In the genomic region with DNA sequence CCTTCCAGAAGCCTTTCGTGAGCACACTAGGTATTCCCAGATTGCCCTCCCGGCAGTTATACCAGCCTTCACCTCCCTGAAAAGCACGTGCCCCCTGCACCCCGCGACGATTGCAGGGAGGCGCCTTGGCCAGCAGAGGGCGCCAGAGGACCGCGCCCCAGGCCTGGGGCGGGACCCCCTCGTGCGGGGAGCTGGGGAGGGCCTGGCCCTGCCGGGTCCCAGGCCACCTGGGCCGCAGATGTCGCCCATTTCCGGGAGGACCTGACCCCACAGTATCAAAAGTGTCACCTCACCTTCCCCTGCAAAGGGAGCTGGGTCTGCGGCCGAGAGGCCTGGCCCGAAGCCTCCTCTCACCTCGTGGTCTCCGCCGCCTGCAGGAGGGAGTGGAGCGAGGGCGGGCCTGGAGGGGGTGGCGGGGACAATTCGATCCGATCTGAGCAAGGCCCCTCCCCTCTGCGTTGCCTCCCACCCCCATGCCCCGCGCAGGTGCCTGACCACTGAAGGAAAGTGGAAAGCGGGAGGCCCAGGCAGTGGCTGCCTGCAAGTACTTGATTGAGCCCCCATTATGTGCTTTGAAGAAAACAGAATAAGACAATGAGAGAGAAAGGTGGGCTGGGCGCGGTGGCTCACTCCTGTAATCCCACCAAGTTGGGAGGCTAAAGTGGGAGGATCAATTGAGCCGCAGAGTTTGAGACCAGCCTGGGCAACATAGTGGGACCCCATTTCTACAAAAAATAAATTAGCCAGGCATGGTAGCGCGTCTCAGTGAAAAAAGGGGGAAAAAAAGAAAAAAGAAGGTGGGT, we compare ENCODE assay signal across 8 cellular contexts. TPM values are rescaled to one million over a fixed set of nuclear protein-coding genes. Genes with fewer than 3 reads are reported as not detected.
DNase-seq lines count a peak whose midpoint lies in the region; ATAC-seq and TF ChIP-seq lines count a peak whose summit lies in the region.

No MANE protein-coding gene starts in this region.

- H3K27me3 Mint-ChIP-seq in CD14-positive monocyte (ENCODE audit: low read depth in 3 of 3) = peaks cover 22 to 27% (median 27%) of the 10 kb centered on the region in 3 donors

- no peaks in the 10 kb centered on the region for H3K9me3 Mint-ChIP-seq in CD14-positive monocyte

- TF ChIP-seq CTCF in CD14-positive monocyte (IDR thresholded peaks at IDR 0.05) (peak; percentile 100), upper lobe of right lung (IDR thresholded peaks at IDR 0.05) (peak; percentile 99)

- no peak for DNase-seq in CD14-positive monocyte (ENCODE audit: low spot score)
- peak; percentile 40 for DNase-seq in RPMI7951 (ENCODE audit: low read depth)
- peak; percentile 65 for DNase-seq in activated gamma-delta T cell treated with Interleukin-2 at 50 U/mL for 16 hours
- DNase-seq in Right ventricle myocardium superior = peak; percentile 56
- peak in 8 of 10 donors; percentile 31 to 92 (median 70) for DNase-seq in posterior cingulate gyrus
- DNase-seq in upper lobe of right lung = peak; percentile 74

- no peaks in the 10 kb centered on the region for H3K27me3 ChIP-seq in upper lobe of right lung

- H3K27ac Mint-ChIP-seq in CD14-positive monocyte = peak overlapping the region in 1 of 7 donors; percentile 79

- ATAC-seq in HG02885 (IDR thresholded peaks at IDR 0.05; ENCODE audit: poor library complexity, unreplicated experiment) (peak; percentile 43), Right ventricle myocardium superior (ENCODE audit: poor library complexity) (peak; percentile 77), upper lobe of right lung (peak; percentile 76), GM18517 (IDR thresholded peaks at IDR 0.05; ENCODE audit: unreplicated experiment) (no peak)

- no peaks in the 10 kb centered on the region for H3K36me3 ChIP-seq in upper lobe of right lung

- intact Hi-C loops in CD14-positive monocyte (cut with micrococcal nuclease) (loop anchor here (1.0 to 10.0 kb wide), 3 partner anchors 92 to 606 kb away; no protein-coding TSS in a partner anchor), Right ventricle myocardium superior (cut with DNase I) (no loop called here), posterior cingulate gyrus (cut with DNase I) (loop anchor here (1.0 kb wide), 1 partner anchor 92 kb away; no protein-coding TSS in a partner anchor), upper lobe of right lung (cut with DNase I) (loop anchor here (5.0 kb wide), 2 partner anchors 93 to 198 kb away; no protein-coding TSS in a partner anchor)

- H3K4me3 ChIP-seq in upper lobe of right lung = no peak overlapping the region

- peaks cover 33% of the 10 kb centered on the region for H3K4me1 Mint-ChIP-seq in CD14-positive monocyte

- H3K9me3 ChIP-seq in upper lobe of right lung = no peaks in the 10 kb centered on the region

- H3K27ac ChIP-seq in upper lobe of right lung = no peak overlapping the region

- peak overlapping the region; percentile 24 to 51 for H3K4me3 Mint-ChIP-seq in CD14-positive monocyte

- peaks cover 7 to 8% of the 10 kb centered on the region in 2 donors for H3K36me3 Mint-ChIP-seq in CD14-positive monocyte

- peaks cover 25% of the 10 kb centered on the region for H3K4me1 ChIP-seq in upper lobe of right lung

RNA-seq across cellular contexts. Expression of a gene that starts 3.5 kb away (rescaled TPM):
- polyA plus RNA-seq in CD14-positive monocyte = 1 to 10 TPM; 2.4 to 2.6 TPM
- 1.4 and 1.7 TPM in 2 replicates for total RNA-seq in RPMI7951 (2014; rRNA removed; shearing (Covaris generic))
- 0.81 TPM for total RNA-seq in Right ventricle myocardium superior
- 10.6 TPM for total RNA-seq in upper lobe of right lung

RNA-seq across cellular contexts. Expression of a gene that starts 43.0 kb away (rescaled TPM):
- polyA plus RNA-seq in CD14-positive monocyte = 100 to 1,000 TPM; 146 to 164 TPM
- total RNA-seq in RPMI7951 (2014; rRNA removed; shearing (Covaris generic)) = 127 and 240 TPM in 2 replicates
- total RNA-seq in Right ventricle myocardium superior (52.1 TPM), upper lobe of right lung (74.7 TPM)
